ENCODE assay signal across 9 cellular contexts in genomic region chr13:102870677-102871415, GRCh38. TPM values are rescaled to one million over a fixed set of nuclear protein-coding genes. Genes with fewer than 3 reads are reported as not detected.
DNase-seq lines count a peak whose midpoint lies in the region; ATAC-seq, FAIRE-seq and TF ChIP-seq lines count a peak whose summit lies in the region.
"Had no signal": no experiment of that assay in that cellular context is flagged by ENCODE, and none has a peak within 500 bp of the region (broad histone marks: within the 10 kb centered on the region; RNA-seq: fewer than 3 reads in every experiment).

No MANE protein-coding gene starts in this region.

- peak; percentile 38 to 60 (median 50) for TF ChIP-seq CTCF in pancreas (IDR thresholded peaks at IDR 0.05)

- 52 to 54% methylated on average over 22 of the region's 22 CpGs for WGBS in pancreas, 2 donors

- intact Hi-C loops in pancreas (cut with DNase I), result no loop called here

- H3K4me1 ChIP-seq in pancreas, result no peaks in the 10 kb centered on the region

- H3K9me3 ChIP-seq in pancreas, result no peaks in the 10 kb centered on the region

- peak overlapping the region in 1 of 2 donors; percentile 67 for H3K27ac Mint-ChIP-seq in activated naive CD4-positive, alpha-beta T cell treated with anti-CD3 and anti-CD28 coated beads, Interleukin-2, amount 50 U/mL, for 72 hours

- no peak overlapping the region for H3K4me3 ChIP-seq in pancreas

- H3K36me3 Mint-ChIP-seq in activated naive CD4-positive, alpha-beta T cell treated with anti-CD3 and anti-CD28 coated beads, Interleukin-2, amount 50 U/mL, for 72 hours, result peaks cover 19 to 29% of the 10 kb centered on the region in 2 donors

- peaks cover 2 to 62% (median 28%) of the 10 kb centered on the region in 3 donors for H3K36me3 ChIP-seq in pancreas

- FAIRE-seq in pancreas (lab: Jason Lieb, UNC), result no peak

- no peaks in the 10 kb centered on the region for H3K9me3 Mint-ChIP-seq in activated naive CD4-positive, alpha-beta T cell treated with anti-CD3 and anti-CD28 coated beads, Interleukin-2, amount 50 U/mL, for 72 hours

- H3K27ac ChIP-seq in pancreas, result no peak overlapping the region
- H3K27ac ChIP-seq: epithelial cell of prostate had no signal

- H3K27me3 ChIP-seq in pancreas, result no peaks in the 10 kb centered on the region

- peak; percentile 88 for ATAC-seq in GM21360 (IDR thresholded peaks at IDR 0.05; ENCODE audit: unreplicated experiment)
- ATAC-seq in activated naive CD4-positive, alpha-beta T cell treated with anti-CD3 and anti-CD28 coated beads, Interleukin-2, amount 50 U/mL, for 72 hours, result peak; percentile 42 to 52
- ATAC-seq in pancreas, result peak; percentile 63 to 93 (median 88)

- peak; percentile 66 for DNase-seq in EL
- DNase-seq in HPDE6-E6E7 (ENCODE audit: extremely low spot score), result peak; percentile 54
- DNase-seq in RPMI7951 (ENCODE audit: low read depth), result peak; percentile 44
- DNase-seq in activated naive CD4-positive, alpha-beta T cell treated with anti-CD3 and anti-CD28 coated beads, Interleukin-2, amount 50 U/mL, for 72 hours (ENCODE audit: low spot score in 2 of 2), result peak in 1 of 2 donors; percentile 50
- DNase-seq in glomerular visceral epithelial cell (ENCODE audit: extremely low spot score), result peak; percentile 58
- peak in 4 of 6 donors; percentile 26 to 70 (median 39) for DNase-seq in pancreas
- no peak for DNase-seq in GF-D8 (lab: John Stamatoyannopoulos, UW)

RNA-seq across cellular contexts. Expression of gene ERCC5, which starts 25.0 kb away (rescaled TPM):
- 35.4 and 37.6 TPM in 2 replicates for total RNA-seq in RPMI7951 (2014; rRNA removed; shearing (Covaris generic))
- 10 to 100 TPM; 69.7 to 84.6 TPM for total RNA-seq in activated naive CD4-positive, alpha-beta T cell treated with anti-CD3 and anti-CD28 coated beads, Interleukin-2, amount 50 U/mL, for 72 hours
- 10 to 100 TPM; 17.5 to 29.3 (median 22.3) TPM for total RNA-seq in pancreas
- polyA plus RNA-seq in pancreas, result 10 to 100 TPM; 64.1 to 85.4 TPM
